24 cellular contexts compared by ENCODE assay signal in genomic region chr10:97522937-97523336, GRCh38. TPM values are rescaled to one million over a fixed set of nuclear protein-coding genes. Genes with fewer than 3 reads are reported as not detected.
"Had no signal": no experiment of that assay in that cellular context is flagged by ENCODE, and none has a peak within 500 bp of the region (broad histone marks: within the 10 kb centered on the region; RNA-seq: fewer than 3 reads in every experiment).

No MANE protein-coding gene starts in this region.

- H3K4me2 ChIP-seq: KMS-11 had no signal

- H3K9me3 Mint-ChIP-seq: activated CD4-positive, alpha-beta memory T cell treated with anti-CD3 and anti-CD28 coated beads for 36 hours; activated CD4-positive, alpha-beta T cell treated with anti-CD3 and anti-CD28 coated beads, Interleukin-2, amount 10 ng/mL, durations not matched to agents 7 days and 5 days; activated naive CD4-positive, alpha-beta T cell treated with anti-CD3 and anti-CD28 coated beads, Interleukin-2, amount 50 U/mL, for 72 hours; activated naive CD8-positive, alpha-beta T cell treated with anti-CD3 and anti-CD28 coated beads, Interleukin-2, amount 50 U/mL, for 24 hours; activated T-cell treated with anti-CD3 and anti-CD28 coated beads, Interleukin-2, amount 50 U/mL, for 4 hours; T-helper 1 cell treated with Interleukin-12 subunit alpha and Interleukin-12 subunit beta and Interleukin-4 antibody, amounts not matched to agents 30 μg/mL and 1 μg/mL, for 36 hours had no signal

- H3K36me3 Mint-ChIP-seq: activated CD4-positive, alpha-beta memory T cell treated with anti-CD3 and anti-CD28 coated beads for 36 hours; activated naive CD4-positive, alpha-beta T cell treated with anti-CD3 and anti-CD28 coated beads, Interleukin-2, amount 50 U/mL, for 72 hours; brain had no signal

- H3K27me3 Mint-ChIP-seq: activated CD4-positive, alpha-beta memory T cell treated with anti-CD3 and anti-CD28 coated beads for 36 hours had no signal

- ATAC-seq: activated naive CD4-positive, alpha-beta T cell treated with anti-CD3 and anti-CD28 coated beads, Interleukin-2, amount 50 U/mL, for 72 hours; activated naive CD8-positive, alpha-beta T cell treated with anti-CD3 and anti-CD28 coated beads, Interleukin-2, amount 50 U/mL, for 24 hours; activated T-cell treated with anti-CD3 and anti-CD28 coated beads, Interleukin-2, amount 50 U/mL, for 4 hours; PC-3 had no signal

- H3K9ac ChIP-seq: KMS-11 had no signal

- DNase-seq: activated CD4-positive, alpha-beta memory T cell treated with anti-CD3 and anti-CD28 coated beads for 36 hours; activated CD4-positive, alpha-beta T cell treated with anti-CD3 and anti-CD28 coated beads, Interleukin-2, amount 10 ng/mL, durations not matched to agents 7 days and 5 days; activated CD4-positive, CD25-positive, alpha-beta regulatory T cell; activated CD8-positive, alpha-beta memory T cell treated with anti-CD3 and anti-CD28 coated beads for 24 hours; activated effector memory CD4-positive, alpha-beta T cell treated with anti-CD3 and anti-CD28 coated beads, Interleukin-2, amount 50 U/mL, for 16 hours; activated naive CD4-positive, alpha-beta T cell treated with Interleukin-2 at 50 U/mL for 16 hours; activated naive CD8-positive, alpha-beta T cell treated with anti-CD3 and anti-CD28 coated beads, Interleukin-2, amount 50 U/mL, for 24 hours; activated T-cell treated with anti-CD3 and anti-CD28 coated beads, Interleukin-2, amount 50 U/mL, for 4 hours; amniotic stem cell; NCI-H1092; NCI-H1417; NCI-H1930; NCI-H2171 treated with DMSO at 0.1 percent for 48 hours; NCI-H226; NCI-H69; PC-3; SHP77; T-helper 9 cell had no signal

- H3K27ac ChIP-seq: ascending aorta, KMS-11, SJSA1 had no signal

- H3K27ac Mint-ChIP-seq: activated CD4-positive, alpha-beta memory T cell treated with anti-CD3 and anti-CD28 coated beads for 36 hours; activated CD4-positive, alpha-beta T cell treated with anti-CD3 and anti-CD28 coated beads, Interleukin-2, amount 10 ng/mL, durations not matched to agents 7 days and 5 days; activated naive CD4-positive, alpha-beta T cell treated with anti-CD3 and anti-CD28 coated beads, Interleukin-2, amount 50 U/mL, for 72 hours; activated naive CD8-positive, alpha-beta T cell treated with anti-CD3 and anti-CD28 coated beads, Interleukin-2, amount 50 U/mL, for 24 hours; T-helper 1 cell treated with Interleukin-12 subunit alpha and Interleukin-12 subunit beta and Interleukin-4 antibody, amounts not matched to agents 30 μg/mL and 1 μg/mL, for 36 hours had no signal

- H3K4me3 Mint-ChIP-seq: activated CD4-positive, alpha-beta memory T cell treated with anti-CD3 and anti-CD28 coated beads for 36 hours; activated CD4-positive, alpha-beta T cell treated with anti-CD3 and anti-CD28 coated beads, Interleukin-2, amount 10 ng/mL, durations not matched to agents 7 days and 5 days; activated naive CD8-positive, alpha-beta T cell treated with anti-CD3 and anti-CD28 coated beads, Interleukin-2, amount 50 U/mL, for 24 hours; activated T-cell treated with anti-CD3 and anti-CD28 coated beads, Interleukin-2, amount 50 U/mL, for 4 hours; brain; T-helper 1 cell treated with Interleukin-12 subunit alpha and Interleukin-12 subunit beta and Interleukin-4 antibody, amounts not matched to agents 30 μg/mL and 1 μg/mL, for 36 hours had no signal

- H3K4me3 ChIP-seq: ascending aorta, SJSA1 had no signal

- H3K36me3 ChIP-seq: ascending aorta, SJSA1 had no signal

- H3K9me3 ChIP-seq: ascending aorta, SJSA1 had no signal

- H3K27me3 ChIP-seq: ascending aorta, SJSA1 had no signal

- H3K4me1 Mint-ChIP-seq: activated CD4-positive, alpha-beta T cell treated with anti-CD3 and anti-CD28 coated beads, Interleukin-2, amount 10 ng/mL, durations not matched to agents 7 days and 5 days; activated naive CD8-positive, alpha-beta T cell treated with anti-CD3 and anti-CD28 coated beads, Interleukin-2, amount 50 U/mL, for 24 hours had no signal

RNA-seq across cellular contexts. Expression of gene ANKRD2, which starts 49.6 kb away (rescaled TPM):
- total RNA-seq: activated CD4-positive, alpha-beta memory T cell treated with anti-CD3 and anti-CD28 coated beads for 36 hours; activated T-cell treated with anti-CD3 and anti-CD28 coated beads, Interleukin-2, amount 50 U/mL, for 4 hours; ascending aorta; SJSA1 had no signal
